ENCODE assay signal across 1 cellular context in the genomic region with DNA sequence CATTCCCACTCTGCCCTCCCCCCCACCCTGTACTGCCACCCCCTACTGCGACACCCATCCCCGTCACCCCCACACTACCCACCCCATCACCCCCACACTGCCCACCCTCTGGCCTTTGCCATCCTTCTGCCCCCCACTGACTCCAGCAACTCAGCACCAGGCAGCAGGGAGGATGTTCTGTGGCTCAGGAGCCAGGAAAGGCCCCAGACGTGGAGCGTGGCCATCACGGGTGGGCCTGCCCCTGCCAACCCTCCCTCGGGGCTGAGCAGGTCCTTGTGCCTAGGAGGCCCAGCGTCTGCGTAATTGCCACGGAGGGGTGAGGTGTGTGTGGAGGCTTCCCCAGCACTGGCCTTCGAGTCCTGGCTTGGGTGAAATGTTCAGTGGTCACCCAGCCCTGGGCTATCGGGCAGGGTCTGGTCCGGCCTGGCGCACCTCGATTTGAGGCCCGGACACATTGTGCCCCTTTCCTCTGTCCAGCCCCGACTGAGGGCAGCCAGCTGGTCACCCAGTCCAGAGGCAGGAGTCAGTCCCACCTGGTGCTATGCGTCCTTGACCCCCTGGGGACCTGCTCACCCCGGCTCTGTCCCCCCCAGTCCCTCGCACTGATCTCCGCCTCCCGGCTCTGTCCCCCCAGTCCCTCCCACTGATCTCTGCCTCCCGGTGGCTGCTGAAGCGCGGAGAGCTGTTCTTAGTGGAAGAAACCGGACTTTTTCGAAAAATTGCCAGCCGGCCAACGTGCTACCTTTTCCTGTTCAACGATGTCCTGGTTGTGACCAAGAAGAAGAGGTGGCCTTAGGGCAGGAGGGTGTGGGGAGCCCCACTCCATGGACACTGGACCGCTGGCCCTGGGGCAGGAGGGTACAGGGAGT.
TF ChIP-seq lines count a peak whose summit lies in the region.

No MANE protein-coding gene starts in this region.

TF ChIP-seq in K562, 482 proteins besides CTCF, POLR2A, EP300 and RAD21:
- TF ChIP-seq, protein P1, sequence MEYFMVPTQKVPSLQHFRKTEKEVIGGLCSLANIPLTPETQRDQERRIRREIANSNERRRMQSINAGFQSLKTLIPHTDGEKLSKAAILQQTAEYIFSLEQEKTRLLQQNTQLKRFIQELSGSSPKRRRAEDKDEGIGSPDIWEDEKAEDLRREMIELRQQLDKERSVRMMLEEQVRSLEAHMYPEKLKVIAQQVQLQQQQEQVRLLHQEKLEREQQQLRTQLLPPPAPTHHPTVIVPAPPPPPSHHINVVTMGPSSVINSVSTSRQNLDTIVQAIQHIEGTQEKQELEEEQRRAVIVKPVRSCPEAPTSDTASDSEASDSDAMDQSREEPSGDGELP (CRISPR knock-in tag; IDR thresholded peaks at IDR 0.05; ENCODE audit: borderline replicate concordance) = 0 out of 2 replicates have a peak, but pooled peaks have one; percentile 7
- TF ChIP-seq, protein P2, sequence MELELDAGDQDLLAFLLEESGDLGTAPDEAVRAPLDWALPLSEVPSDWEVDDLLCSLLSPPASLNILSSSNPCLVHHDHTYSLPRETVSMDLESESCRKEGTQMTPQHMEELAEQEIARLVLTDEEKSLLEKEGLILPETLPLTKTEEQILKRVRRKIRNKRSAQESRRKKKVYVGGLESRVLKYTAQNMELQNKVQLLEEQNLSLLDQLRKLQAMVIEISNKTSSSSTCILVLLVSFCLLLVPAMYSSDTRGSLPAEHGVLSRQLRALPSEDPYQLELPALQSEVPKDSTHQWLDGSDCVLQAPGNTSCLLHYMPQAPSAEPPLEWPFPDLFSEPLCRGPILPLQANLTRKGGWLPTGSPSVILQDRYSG (tag; conservative IDR thresholded peaks at IDR 0.05; ENCODE audit: low read depth) = no peak
- TF ChIP-seq MECOM (CRISPR knock-in tag; IDR thresholded peaks at IDR 0.05) = no peak
- no peak for TF ChIP-seq KDM2B (CRISPR knock-in tag; IDR thresholded peaks at IDR 0.05)
- TF ChIP-seq PCBP1 (IDR thresholded peaks at IDR 0.05; ENCODE audit: low read depth, low read length, poor library complexity, severe bottlenecking) = peak; percentile 13
- TF ChIP-seq GABPB1 (CRISPR knock-in tag; IDR thresholded peaks at IDR 0.05) = no peak
- TF ChIP-seq CREM (IDR thresholded peaks at IDR 0.05; ENCODE audit: low read depth) = no peak
- TF ChIP-seq, protein P3, sequence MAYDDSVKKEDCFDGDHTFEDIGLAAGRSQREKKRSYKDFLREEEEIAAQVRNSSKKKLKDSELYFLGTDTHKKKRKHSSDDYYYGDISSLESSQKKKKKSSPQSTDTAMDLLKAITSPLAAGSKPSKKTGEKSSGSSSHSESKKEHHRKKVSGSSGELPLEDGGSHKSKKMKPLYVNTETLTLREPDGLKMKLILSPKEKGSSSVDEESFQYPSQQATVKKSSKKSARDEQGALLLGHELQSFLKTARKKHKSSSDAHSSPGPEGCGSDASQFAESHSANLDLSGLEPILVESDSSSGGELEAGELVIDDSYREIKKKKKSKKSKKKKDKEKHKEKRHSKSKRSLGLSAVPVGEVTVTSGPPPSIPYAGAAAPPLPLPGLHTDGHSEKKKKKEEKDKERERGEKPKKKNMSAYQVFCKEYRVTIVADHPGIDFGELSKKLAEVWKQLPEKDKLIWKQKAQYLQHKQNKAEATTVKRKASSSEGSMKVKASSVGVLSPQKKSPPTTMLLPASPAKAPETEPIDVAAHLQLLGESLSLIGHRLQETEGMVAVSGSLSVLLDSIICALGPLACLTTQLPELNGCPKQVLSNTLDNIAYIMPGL (CRISPR knock-in tag; IDR thresholded peaks at IDR 0.05) = no peak
- TF ChIP-seq ZNF766 (CRISPR knock-in tag; conservative IDR thresholded peaks at IDR 0.05) = no peak
- TF ChIP-seq SMARCB1 (IDR thresholded peaks at IDR 0.05; ENCODE audit: insufficient read length, low read depth) = no peak
- TF ChIP-seq MTA3 (IDR thresholded peaks at IDR 0.05; ENCODE audit: borderline replicate concordance) = no peak
- TF ChIP-seq JUN (IDR thresholded peaks at IDR 0.05; ENCODE audit: borderline replicate concordance, low read depth, low read length) = no peak
- no peak for TF ChIP-seq JUN (CRISPR knock-in tag; IDR thresholded peaks at IDR 0.05; ENCODE audit: borderline replicate concordance)
- TF ChIP-seq ZNF217 (CRISPR knock-in tag; IDR thresholded peaks at IDR 0.05) = no peak
- TF ChIP-seq ZC3H11A (IDR thresholded peaks at IDR 0.05; ENCODE audit: low read depth, low read length) = no peak
- no peak for TF ChIP-seq ARNT (IDR thresholded peaks at IDR 0.05)
- TF ChIP-seq PHB2 (IDR thresholded peaks at IDR 0.05; ENCODE audit: low read depth) = no peak
- no peak for TF ChIP-seq CHD2 (IDR thresholded peaks at IDR 0.05; ENCODE audit: low read depth, low read length)
